In genomic region chrX:107827137-107827831, GRCh38 we compare ENCODE assay signal across 9 cellular contexts. TPM values are rescaled to one million over a fixed set of nuclear protein-coding genes. Genes with fewer than 3 reads are reported as not detected.
DNase-seq lines count a peak whose midpoint lies in the region; ATAC-seq, FAIRE-seq and TF ChIP-seq lines count a peak whose summit lies in the region.
"Had no signal": no experiment of that assay in that cellular context is flagged by ENCODE, and none has a peak within 500 bp of the region (broad histone marks: within the 10 kb centered on the region; RNA-seq: fewer than 3 reads in every experiment).

No MANE protein-coding gene starts in this region.

- peak overlapping the region; percentile 72 for H3K9ac ChIP-seq in keratinocyte (ENCODE audit: control insufficient read depth, extremely low read depth, insufficient read depth, low read length)

- H3K27ac ChIP-seq in ascending aorta, result peak overlapping the region; percentile 93 to 98
- peak overlapping the region; percentile 55 for H3K27ac ChIP-seq in keratinocyte (ENCODE audit: control insufficient read depth, insufficient read depth, low read length)
- peak overlapping the region; percentile 89 for H3K27ac ChIP-seq in suprapubic skin

- H3K4me3 ChIP-seq in ascending aorta, result peak overlapping the region; percentile 57 to 73
- peak overlapping the region; percentile 20 to 62 (median 51) for H3K4me3 ChIP-seq in keratinocyte (ENCODE audit: control insufficient read depth in 2 of 3, extremely low read depth in 1 of 3, insufficient read depth in 2 of 3, low read depth in 1 of 3, low read length in 3 of 3)
- peak overlapping the region; percentile 64 for H3K4me3 ChIP-seq in suprapubic skin

- DNase-seq in NCI-H1092 treated with DMSO at 0.1 percent for 48 hours (lab: John Stamatoyannopoulos, UW) (peak; percentile 2), NCI-H1092 (lab: John Stamatoyannopoulos, UW) (no peak), ascending aorta (ENCODE audit: low spot score in 2 of 2) (no peak), keratinocyte (ENCODE audit: low read depth, low spot score) (no peak), suprapubic skin (ENCODE audit: low spot score in 2 of 2) (no peak), GDM1 (lab: John Stamatoyannopoulos, UW) (no peak)
- DNase-seq in stimulated activated CD4-positive, alpha-beta T cell treated with anti-CD3 and anti-CD28 coated beads, Interleukin-4, amount 100 ng/mL, for 1 hour, result no peak

- H4K20me1 ChIP-seq in keratinocyte (ENCODE audit: control insufficient read depth, extremely low read depth, insufficient read depth, low read length), result no peaks in the 10 kb centered on the region

- peaks cover 4% of the 10 kb centered on the region for H3K27me3 ChIP-seq in ascending aorta
- peaks cover 5% of the 10 kb centered on the region for H3K27me3 ChIP-seq in keratinocyte (ENCODE audit: control insufficient read depth, extremely low read depth, insufficient read depth, low read length)
- H3K27me3 ChIP-seq in suprapubic skin, result no peaks in the 10 kb centered on the region

- no peaks in the 10 kb centered on the region for H3K9me1 ChIP-seq in keratinocyte (ENCODE audit: control insufficient read depth, extremely low read depth, insufficient read depth, low read length)

- no peaks in the 10 kb centered on the region for H3K9me3 ChIP-seq in ascending aorta
- no peaks in the 10 kb centered on the region for H3K9me3 ChIP-seq in keratinocyte (ENCODE audit: control insufficient read depth, low read depth, low read length)
- H3K9me3 ChIP-seq in suprapubic skin, result no peaks in the 10 kb centered on the region

- H3K4me2 ChIP-seq in keratinocyte (ENCODE audit: control insufficient read depth, extremely low read depth, insufficient read depth, low read depth, low read length), result peak overlapping the region; percentile 47

- WGBS in suprapubic skin, result 43% methylated on average over 9 of the region's 9 CpGs

- H3K4me1 ChIP-seq in ascending aorta (no peaks in the 10 kb centered on the region), keratinocyte (ENCODE audit: control insufficient read depth, extremely low read depth, insufficient read depth, low read length) (no peaks in the 10 kb centered on the region), suprapubic skin (peaks cover 19% of the 10 kb centered on the region)

- TF ChIP-seq EP300 in suprapubic skin (IDR thresholded peaks at IDR 0.05), result no peak

- no peak for TF ChIP-seq POLR2A in suprapubic skin (IDR thresholded peaks at IDR 0.05)

- FAIRE-seq in keratinocyte (lab: Jason Lieb, UNC), result no peak

- TF ChIP-seq CTCF in ascending aorta (IDR thresholded peaks at IDR 0.05) (no peak), keratinocyte (optimal IDR thresholded peaks at IDR 0.05 in 1 of 3, IDR thresholded peaks at IDR 0.05 in 1 of 3, conservative IDR thresholded peaks at IDR 0.05 in 1 of 3; ENCODE audit: extremely low read depth in 1 of 3, insufficient read depth in 2 of 3, low read length in 3 of 3) (no peak), suprapubic skin (IDR thresholded peaks at IDR 0.05) (no peak)

- H3K36me3 ChIP-seq in ascending aorta (no peaks in the 10 kb centered on the region), keratinocyte (ENCODE audit: control insufficient read depth in 2 of 2, extremely low read depth in 1 of 2, insufficient read depth in 2 of 2, low read length in 2 of 2) (no peaks in the 10 kb centered on the region), suprapubic skin (no peaks in the 10 kb centered on the region)

- intact Hi-C loops in ascending aorta (cut with DNase I), result loop anchor here (5.0 kb wide), 4 partner anchors 50 to 265 kb away; partner anchors contain the start of genes ATG4A, NCBP2L, PSMD10 and TSC22D3

- no peak for ATAC-seq in HG03565 (IDR thresholded peaks at IDR 0.05; ENCODE audit: unreplicated experiment)

- H2AFZ ChIP-seq in keratinocyte (ENCODE audit: control insufficient read depth, low read length), result peak overlapping the region; percentile 54

- H3K79me2 ChIP-seq in keratinocyte (ENCODE audit: control insufficient read depth, insufficient read depth, low read length), result peaks cover 9% of the 10 kb centered on the region

- dilution Hi-C loops in keratinocyte (cut with MboI; ENCODE audit: extremely low pct_ligation_motif_present, low sequenced_read_pairs), result no loop called here

RNA-seq across cellular contexts. Expression of gene MID2, which starts 1.6 kb away (rescaled TPM):
- total RNA-seq in ascending aorta (37.1 TPM), suprapubic skin (10 to 100 TPM; 31.8 to 50.9 (median 36.1) TPM)
- 8.9 to 9.6 TPM (median 9.4 TPM) in 3 replicates for polyA plus RNA-seq in keratinocyte
- polyA plus RNA-seq in keratinocyte (2011; ENCODE audit: low read depth), result 6.4 TPM
- polyA plus RNA-seq in keratinocyte (2011; cell fraction: cytosol; rRNA removed), result 8.6 and 9.9 TPM in 2 replicates
- polyA plus RNA-seq in keratinocyte (2011; cell fraction: nucleus; rRNA removed), result 8.9 and 11.3 TPM in 2 replicates
- 7.7 and 8.8 TPM in 2 replicates for polyA plus RNA-seq in keratinocyte (2012; ENCODE audit: low replicate concordance)
- 46.2 to 74.8 TPM (median 67.5 TPM) in 3 replicates for polyA minus RNA-seq in keratinocyte
- 26.7 TPM for polyA minus RNA-seq in keratinocyte (2011; cell fraction: cytosol; rRNA and poly(A)+ RNA removed)
- polyA minus RNA-seq in keratinocyte (2011; cell fraction: nucleus; rRNA and poly(A)+ RNA removed), result 21.4 and 25.5 TPM in 2 replicates

RNA-seq across cellular contexts. Expression of gene NCBP2L, which starts 49.8 kb away (rescaled TPM):
- not detected for total RNA-seq in ascending aorta
- not detected in 3 replicates for polyA plus RNA-seq in keratinocyte
- polyA plus RNA-seq in keratinocyte (2011; ENCODE audit: low read depth), result not detected
- not detected in 2 replicates for polyA plus RNA-seq in keratinocyte (2011; cell fraction: cytosol; rRNA removed)
- not detected in 2 replicates for polyA plus RNA-seq in keratinocyte (2011; cell fraction: nucleus; rRNA removed)
- not detected in 2 replicates for polyA plus RNA-seq in keratinocyte (2012; ENCODE audit: low replicate concordance)
- not detected in 3 replicates for polyA minus RNA-seq in keratinocyte
- polyA minus RNA-seq in keratinocyte (2011; cell fraction: cytosol; rRNA and poly(A)+ RNA removed), result not detected
- not detected in 2 replicates for polyA minus RNA-seq in keratinocyte (2011; cell fraction: nucleus; rRNA and poly(A)+ RNA removed)
- not detected for total RNA-seq in suprapubic skin
- total RNA-seq: A172 had no signal

RNA-seq across cellular contexts. Expression of gene TSC22D3, which starts 51.7 kb away (rescaled TPM):
- total RNA-seq in ascending aorta (630 TPM), suprapubic skin (1,000 to 10,000 TPM in 1 of 4 donors, 100 to 1,000 TPM in 3; 487 to 1,035 (median 681) TPM)
- polyA plus RNA-seq in keratinocyte, result 24.6 to 48.5 TPM (median 35.8 TPM) in 3 replicates
- polyA plus RNA-seq in keratinocyte (2011; ENCODE audit: low read depth), result 30.8 TPM
- polyA plus RNA-seq in keratinocyte (2011; cell fraction: cytosol; rRNA removed), result 23.4 and 26.0 TPM in 2 replicates
- 34.7 and 43.5 TPM in 2 replicates for polyA plus RNA-seq in keratinocyte (2011; cell fraction: nucleus; rRNA removed)
- polyA plus RNA-seq in keratinocyte (2012; ENCODE audit: low replicate concordance), result 15.8 and 47.8 TPM in 2 replicates
- 8.2 to 23.7 TPM (median 22.4 TPM) in 3 replicates for polyA minus RNA-seq in keratinocyte
- polyA minus RNA-seq in keratinocyte (2011; cell fraction: cytosol; rRNA and poly(A)+ RNA removed), result 16.7 TPM
- polyA minus RNA-seq in keratinocyte (2011; cell fraction: nucleus; rRNA and poly(A)+ RNA removed), result 16.8 and 17.8 TPM in 2 replicates
